ENCODE assay signal across 8 cellular contexts in the genomic region with DNA sequence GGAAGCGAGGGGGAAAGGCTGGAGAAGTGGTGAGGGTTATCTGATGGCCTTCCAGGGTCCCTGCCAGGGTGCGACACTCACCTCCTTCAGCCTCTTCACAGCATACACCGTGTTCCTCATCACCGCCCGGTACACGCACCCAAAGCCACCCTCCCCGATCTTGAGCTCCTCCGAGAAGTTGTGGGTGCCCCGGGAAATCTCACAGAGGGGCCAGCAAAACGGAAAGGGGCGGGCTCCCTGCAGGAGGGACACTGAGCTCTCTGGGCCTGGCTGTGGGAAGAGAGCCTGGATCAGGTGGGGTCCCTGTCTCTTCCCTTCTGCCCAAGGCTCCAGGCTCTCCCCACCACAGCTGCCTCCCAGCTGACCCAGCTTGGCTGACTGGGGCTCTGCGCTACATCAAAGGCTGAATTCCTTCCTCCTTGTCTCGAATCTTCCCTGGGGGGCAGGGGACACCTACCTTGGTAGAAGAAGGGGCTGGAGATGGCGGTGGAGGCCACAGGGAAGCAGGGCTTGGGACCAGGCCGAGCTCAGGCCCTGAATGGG. TPM values are rescaled to one million over a fixed set of nuclear protein-coding genes. Genes with fewer than 3 reads are reported as not detected.
DNase-seq lines count a peak whose midpoint lies in the region; ATAC-seq, FAIRE-seq and TF ChIP-seq lines count a peak whose summit lies in the region.
"Had no signal": no experiment of that assay in that cellular context is flagged by ENCODE, and none has a peak within 500 bp of the region (broad histone marks: within the 10 kb centered on the region; RNA-seq: fewer than 3 reads in every experiment).

No MANE protein-coding gene starts in this region.

- no peaks in the 10 kb centered on the region for H3K9me3 Mint-ChIP-seq in HFFc6
- H3K9me3 Mint-ChIP-seq in activated CD4-positive, alpha-beta memory T cell treated with anti-CD3 and anti-CD28 coated beads for 36 hours: no peaks in the 10 kb centered on the region
- no peaks in the 10 kb centered on the region for H3K9me3 Mint-ChIP-seq in stimulated activated memory B cell treated with anti-CD40 and anti-IgM and Interleukin-4, amounts not matched to agents 10 μg/mL and 1 μg/mL and 100 μg/mL, for 72 hours

- H4K20me1 ChIP-seq in hepatocyte (ENCODE audit: insufficient read depth, poor library complexity, severe bottlenecking): no peaks in the 10 kb centered on the region

- TF ChIP-seq CTCF in HFFc6 (IDR thresholded peaks at IDR 0.05) (no peak), hepatocyte (IDR thresholded peaks at IDR 0.05; ENCODE audit: poor library complexity) (no peak)

- H2AFZ ChIP-seq in hepatocyte: no peak overlapping the region

- WGBS in hepatocyte (ENCODE audit: low lambda C conversion rate, missing lambda C conversion rate): 85% methylated on average over 15 of the region's 15 CpGs

- H3K79me2 ChIP-seq in hepatocyte: no peaks in the 10 kb centered on the region

- peak overlapping the region; percentile 79 for H3K27ac ChIP-seq in hepatocyte

- peaks cover 10% of the 10 kb centered on the region for H3K4me1 ChIP-seq in hepatocyte (ENCODE audit: insufficient read depth)

- TF ChIP-seq POLR2A in GM12891 (IDR thresholded peaks at IDR 0.05; ENCODE audit: low read depth, low read length): no peak

- POLR2A ChIA-PET in activated CD4-positive, alpha-beta memory T cell treated with anti-CD3 and anti-CD28 coated beads for 36 hours (lab: Charles Lee): interaction anchor here (0.8 to 3.2 kb wide), 5 partner anchors 37 to 355 kb away, joined by 3 to 10 read pairs (median 3); a partner anchor contains a TSS

- H3K4me2 ChIP-seq in hepatocyte: peak overlapping the region; percentile 75

- intact Hi-C loops in activated CD4-positive, alpha-beta memory T cell treated with anti-CD3 and anti-CD28 coated beads for 36 hours (cut with micrococcal nuclease): loop anchor here (2.0 kb wide), 1 partner anchor 32 kb away; no protein-coding TSS in a partner anchor

- peak overlapping the region; percentile 89 for H3K4me3 Mint-ChIP-seq in HFFc6
- peak overlapping the region; percentile 86 for H3K4me3 Mint-ChIP-seq in activated CD4-positive, alpha-beta memory T cell treated with anti-CD3 and anti-CD28 coated beads for 36 hours
- peak overlapping the region; percentile 91 for H3K4me3 Mint-ChIP-seq in stimulated activated memory B cell treated with anti-CD40 and anti-IgM and Interleukin-4, amounts not matched to agents 10 μg/mL and 1 μg/mL and 100 μg/mL, for 72 hours

- no peaks in the 10 kb centered on the region for H3K27me3 ChIP-seq in hepatocyte

- no peak overlapping the region for H3K4me3 ChIP-seq in hepatocyte

- no peaks in the 10 kb centered on the region for H3K36me3 Mint-ChIP-seq in HFFc6 (ENCODE audit: low read depth)
- H3K36me3 Mint-ChIP-seq in activated CD4-positive, alpha-beta memory T cell treated with anti-CD3 and anti-CD28 coated beads for 36 hours: peaks cover 14% of the 10 kb centered on the region
- peaks cover 21% of the 10 kb centered on the region for H3K36me3 Mint-ChIP-seq in stimulated activated memory B cell treated with anti-CD40 and anti-IgM and Interleukin-4, amounts not matched to agents 10 μg/mL and 1 μg/mL and 100 μg/mL, for 72 hours

- no peak for FAIRE-seq in GM12891 (lab: Jason Lieb, UNC)
- FAIRE-seq: colon had no signal

- H3K9me2 ChIP-seq in hepatocyte (replicated peaks; ENCODE audit: insufficient read depth): no peaks in the 10 kb centered on the region

- H3K4me1 Mint-ChIP-seq in HFFc6 (ENCODE audit: low read depth): peaks cover 20% of the 10 kb centered on the region
- H3K4me1 Mint-ChIP-seq in activated CD4-positive, alpha-beta memory T cell treated with anti-CD3 and anti-CD28 coated beads for 36 hours (ENCODE audit: low read depth): peaks cover 23% of the 10 kb centered on the region
- peaks cover 30% of the 10 kb centered on the region for H3K4me1 Mint-ChIP-seq in stimulated activated memory B cell treated with anti-CD40 and anti-IgM and Interleukin-4, amounts not matched to agents 10 μg/mL and 1 μg/mL and 100 μg/mL, for 72 hours

- ATAC-seq in stimulated activated memory B cell treated with anti-CD40 and anti-IgM and Interleukin-4, amounts not matched to agents 10 μg/mL and 1 μg/mL and 100 μg/mL, for 72 hours: no peak

- no peaks in the 10 kb centered on the region for H3K36me3 ChIP-seq in hepatocyte (replicated peaks; ENCODE audit: insufficient read depth, low read depth)

- CTCF ChIA-PET in activated CD4-positive, alpha-beta memory T cell treated with anti-CD3 and anti-CD28 coated beads for 36 hours (lab: Charles Lee): no interaction called here

- peak overlapping the region; percentile 89 for H3K27ac Mint-ChIP-seq in HFFc6
- peak overlapping the region; percentile 92 for H3K27ac Mint-ChIP-seq in activated CD4-positive, alpha-beta memory T cell treated with anti-CD3 and anti-CD28 coated beads for 36 hours
- H3K27ac Mint-ChIP-seq in stimulated activated memory B cell treated with anti-CD40 and anti-IgM and Interleukin-4, amounts not matched to agents 10 μg/mL and 1 μg/mL and 100 μg/mL, for 72 hours: peak overlapping the region; percentile 93

- DNase-seq in HFFc6 (no peak), hepatocyte (ENCODE audit: low spot score) (no peak), ecto neural progenitor cell (ENCODE audit: low spot score) (no peak), GM12891 (ENCODE audit: insufficient read length, low spot score) (no peak)
- no peak for DNase-seq in activated CD4-positive, alpha-beta memory T cell treated with anti-CD3 and anti-CD28 coated beads for 36 hours
- DNase-seq in activated effector memory CD4-positive, alpha-beta T cell treated with Interleukin-2 at 50 U/mL for 16 hours: no peak

- no peaks in the 10 kb centered on the region for H3K9me3 ChIP-seq in hepatocyte (ENCODE audit: low read depth)

- peaks cover 2% of the 10 kb centered on the region; the same call in 1 of the 2 replicates for H3K27me3 Mint-ChIP-seq in HFFc6 (ENCODE audit: insufficient read depth)
- H3K27me3 Mint-ChIP-seq in activated CD4-positive, alpha-beta memory T cell treated with anti-CD3 and anti-CD28 coated beads for 36 hours: no peaks in the 10 kb centered on the region
- no peaks in the 10 kb centered on the region for H3K27me3 Mint-ChIP-seq in stimulated activated memory B cell treated with anti-CD40 and anti-IgM and Interleukin-4, amounts not matched to agents 10 μg/mL and 1 μg/mL and 100 μg/mL, for 72 hours

TF ChIP-seq in GM12891, 5 proteins besides CTCF, POLR2A, EP300 and RAD21:
- TF ChIP-seq TAF1 (IDR thresholded peaks at IDR 0.05; ENCODE audit: low read depth, low read length): no peak
- no peak for TF ChIP-seq POLR2AphosphoS5 (IDR thresholded peaks at IDR 0.05; ENCODE audit: low read depth, low read length)
- TF ChIP-seq POU2F2 (IDR thresholded peaks at IDR 0.05; ENCODE audit: low read depth, low read length): no peak
- no peak for TF ChIP-seq SPI1 (IDR thresholded peaks at IDR 0.05; ENCODE audit: low read depth, low read length)
- no peak for TF ChIP-seq PAX5 (IDR thresholded peaks at IDR 0.05; ENCODE audit: insufficient read depth, low read length, severe bottlenecking)

RNA-seq across cellular contexts. Expression of a gene that starts 1.1 kb away (rescaled TPM):
- 100 to 1,000 TPM; 103 to 133 (median 120) TPM for total RNA-seq in HFFc6 (2021; fragmentation: NEBNext Ultra II Directional; extraction: Animal tissue kit (Norgen Biotek cat#: 25700))
- 100 to 1,000 TPM in 1 of 2 experiments, 10 to 100 TPM in 1; 99.6 to 106 TPM for total RNA-seq in activated CD4-positive, alpha-beta memory T cell treated with anti-CD3 and anti-CD28 coated beads for 36 hours
- total RNA-seq in hepatocyte: 44.1 TPM in 2 replicates
- polyA plus RNA-seq in hepatocyte: 99.4 and 112 TPM in 2 replicates
- 41.7 TPM for polyA plus RNA-seq in GM12891 (2012; ENCODE audit: low read depth, missing spikeins)

RNA-seq across cellular contexts. Expression of a gene that starts 46.0 kb away (rescaled TPM):
- total RNA-seq in HFFc6 (2021; fragmentation: NEBNext Ultra II Directional; extraction: Animal tissue kit (Norgen Biotek cat#: 25700)): 1 to 10 TPM; 3.1 to 8.0 (median 5.7) TPM
- total RNA-seq in activated CD4-positive, alpha-beta memory T cell treated with anti-CD3 and anti-CD28 coated beads for 36 hours: 1 to 10 TPM; 8.6 to 9.1 TPM
- 7.4 and 8.7 TPM in 2 replicates for total RNA-seq in hepatocyte
- 8.0 and 12.1 TPM in 2 replicates for polyA plus RNA-seq in hepatocyte
- polyA plus RNA-seq in GM12891 (2012; ENCODE audit: low read depth, missing spikeins): 1.6 TPM

RNA-seq across cellular contexts. Expression of a gene that starts 47.0 kb away (rescaled TPM):
- 10 to 100 TPM; 52.1 to 62.1 (median 59.0) TPM for total RNA-seq in HFFc6 (2021; fragmentation: NEBNext Ultra II Directional; extraction: Animal tissue kit (Norgen Biotek cat#: 25700))
- total RNA-seq in activated CD4-positive, alpha-beta memory T cell treated with anti-CD3 and anti-CD28 coated beads for 36 hours: 10 to 100 TPM; 90.4 to 93.0 TPM
- 11.6 and 25.0 TPM in 2 replicates for total RNA-seq in hepatocyte
- polyA plus RNA-seq in hepatocyte: 16.7 and 18.9 TPM in 2 replicates
- 21.1 TPM for polyA plus RNA-seq in GM12891 (2012; ENCODE audit: low read depth, missing spikeins)
